Comparison of ENCODE assay signal across 13 cellular contexts in genomic region chr10:88110355-88110754, GRCh38.
DNase-seq lines count a peak whose midpoint lies in the region; ATAC-seq, FAIRE-seq and TF ChIP-seq lines count a peak whose summit lies in the region.
"Had no signal": no experiment of that assay in that cellular context is flagged by ENCODE, and none has a peak within 500 bp of the region (broad histone marks: within the 10 kb centered on the region; RNA-seq: fewer than 3 reads in every experiment).

No MANE protein-coding gene starts in this region.

- no peak for TF ChIP-seq RAD21 in HepG2 (CRISPR knock-in tag; IDR thresholded peaks at IDR 0.05)

- H3K36me3 ChIP-seq in adipocyte (ENCODE audit: control insufficient read depth, insufficient read depth, low read length, severe bottlenecking) (no peaks in the 10 kb centered on the region), HepG2 (replicated peaks in 1 of 2; ENCODE audit: control insufficient read depth in 1 of 2, insufficient read depth in 2 of 2, low read length in 2 of 2) (no peaks in the 10 kb centered on the region), spleen (no peaks in the 10 kb centered on the region), HAP-1 (replicated peaks) (no peaks in the 10 kb centered on the region)

- no peak overlapping the region for H3K4me2 ChIP-seq in HepG2 (ENCODE audit: low read depth, low read length)

- no peak for FAIRE-seq in HepG2 (lab: Jason Lieb, UNC)

- H3K27me3 ChIP-seq in adipocyte (replicated peaks; ENCODE audit: control insufficient read depth, insufficient read depth, low read length), result no peaks in the 10 kb centered on the region
- H3K27me3 ChIP-seq in HepG2 (ENCODE audit: control insufficient read depth in 1 of 2, insufficient read depth in 2 of 2, low read length in 2 of 2), result no peaks in the 10 kb centered on the region; a peak in 1 of 5 replicates
- H3K27me3 ChIP-seq in spleen (replicated peaks in 1 of 7), result no peaks in the 10 kb centered on the region
- H3K27me3 ChIP-seq in HAP-1 (ENCODE audit: low read depth), result no peaks in the 10 kb centered on the region

- TF ChIP-seq POLR2A in HepG2 (IDR thresholded peaks at IDR 0.05; ENCODE audit: insufficient read depth in 1 of 2, low read depth in 2 of 2, low read length in 2 of 2) (no peak), spleen (IDR thresholded peaks at IDR 0.05) (no peak)

- no peak for TF ChIP-seq EP300 in HepG2 (IDR thresholded peaks at IDR 0.05; ENCODE audit: low read depth in 2 of 2, low read length in 2 of 2)
- TF ChIP-seq EP300 in HepG2 (CRISPR knock-in tag; IDR thresholded peaks at IDR 0.05; ENCODE audit: borderline replicate concordance), result no peak

- H3K27ac ChIP-seq in HepG2 (ENCODE audit: extremely low read length, insufficient read depth, low read length), result no peak overlapping the region
- peak overlapping the region in 3 of 8 donors; percentile 38 to 77 (median 55) for H3K27ac ChIP-seq in spleen

- intact Hi-C loops in HepG2 (cut with micrococcal nuclease; ENCODE audit: unreplicated experiment), result loop anchor here (10.0 kb wide), 3 partner anchors 136 to 444 kb away; no protein-coding TSS in a partner anchor
- intact Hi-C loops in spleen (cut with DNase I; ENCODE audit: low total_unique reads), result loop anchor here (5.0 kb wide), 1 partner anchor 248 kb away; the partner anchor contains the start of genes KLLN and PTEN

- H3K4me1 ChIP-seq in adipocyte (ENCODE audit: control insufficient read depth, insufficient read depth, low read length) (peaks cover 21% of the 10 kb centered on the region), HepG2 (ENCODE audit: insufficient read depth, low read length) (0 out of 2 replicates have a peak, but pooled peaks cover 5% of the 10 kb centered on the region), spleen (peaks cover 23 to 92% (median 68%) of the 10 kb centered on the region in 6 donors), HAP-1 (no peaks in the 10 kb centered on the region; the same call in 1 of the 2 replicates)

- no peak overlapping the region for H2AFZ ChIP-seq in HepG2 (ENCODE audit: low read length)

- POLR2A ChIA-PET in HepG2 (lab: Yijun Ruan, JAX), result no interaction called here

- H3K9ac ChIP-seq in adipocyte (ENCODE audit: low read length) (no peak overlapping the region), HepG2 (ENCODE audit: insufficient read depth, low read depth, low read length) (no peak overlapping the region)

- ATAC-seq in HepG2, result no peak
- ATAC-seq in HG03439 (IDR thresholded peaks at IDR 0.05; ENCODE audit: unreplicated experiment), result no peak
- ATAC-seq in GM18517 (IDR thresholded peaks at IDR 0.05; ENCODE audit: unreplicated experiment), result no peak
- ATAC-seq: sciatic nerve had no signal

- H3K4me3 ChIP-seq in AG10803 (ENCODE audit: low read length) (no peak overlapping the region), adipocyte (ENCODE audit: low read length) (no peak overlapping the region), HepG2 (replicated peaks in 1 of 3; ENCODE audit: insufficient read depth in 1 of 3, low read depth in 2 of 3, low read length in 3 of 3) (no peak overlapping the region), spleen (no peak overlapping the region), HAP-1 (no peak overlapping the region)
- H3K4me3 ChIP-seq: lung had no signal

- BruUV-seq in HepG2 (replicated peaks; lab: Mats Ljungman, UMichigan), result no TSS peak

- CTCF ChIA-PET in HepG2 (lab: Yijun Ruan, JAX; ENCODE audit: low intra/inter-chr PET ratio, low total read pairs), result no interaction called here

- in situ Hi-C loops in HepG2 (cut with HindIII; ENCODE audit: extremely low pct_ligation_motif_present, low pct_unique_long_range_greater_than_20kb), result loop anchor here (5.0 to 25.0 kb wide), 2 partner anchors 248 to 448 kb away; partner anchors contain the start of genes KLLN, PAPSS2 and PTEN
- in situ Hi-C loops in HAP-1 (cut with MboI; ENCODE audit: low sequenced_read_pairs), result no loop called here

- H3K79me2 ChIP-seq in HepG2 (ENCODE audit: insufficient read depth, low read length), result no peaks in the 10 kb centered on the region

- peak; percentile 59 for DNase-seq in AG10803 (ENCODE audit: low read depth)
- peak; percentile 35 for DNase-seq in HS-27A (ENCODE audit: low read depth)
- DNase-seq in adipocyte (ENCODE audit: low read depth), result peak; percentile 47
- DNase-seq in HepG2 (ENCODE audit: low spot score), result no peak
- DNase-seq in spleen, result no peak
- no peak for DNase-seq in HAP-1 (ENCODE audit: low spot score in 2 of 2)
- DNase-seq: activated naive CD4-positive, alpha-beta T cell treated with Interleukin-2 at 50 U/mL for 16 hours; CD4-positive, CD25-positive, alpha-beta regulatory T cell; NCI-H748 treated with DMSO at 0.1 percent for 48 hours had no signal

- TF ChIP-seq CTCF in AG10803 (conservative IDR thresholded peaks at IDR 0.05; ENCODE audit: low read length) (no peak), HepG2 (CRISPR knock-in tag; IDR thresholded peaks at IDR 0.05) (no peak), spleen (IDR thresholded peaks at IDR 0.05 in 8 of 11, conservative IDR thresholded peaks at IDR 0.05 in 3 of 11) (no peak)

- H3K9me3 ChIP-seq in adipocyte (ENCODE audit: control insufficient read depth, low read length), result no peaks in the 10 kb centered on the region
- H3K9me3 ChIP-seq in HepG2 (ENCODE audit: low read length), result no peaks in the 10 kb centered on the region
- no peaks in the 10 kb centered on the region for H3K9me3 ChIP-seq in spleen
- no peaks in the 10 kb centered on the region for H3K9me3 ChIP-seq in HAP-1

- no peaks in the 10 kb centered on the region for H4K20me1 ChIP-seq in HepG2 (ENCODE audit: insufficient read depth, low read length)

TF ChIP-seq in HepG2, 621 proteins besides CTCF, POLR2A, EP300 and RAD21:
- TF ChIP-seq ZNF549 (CRISPR knock-in tag; IDR thresholded peaks at IDR 0.05) (no peak), FOSL2 (CRISPR knock-in tag; IDR thresholded peaks at IDR 0.05) (peak; percentile 38; the same call in 1 of the 2 replicates)

Comparison
In these comparisons a context has a peak if more than half of its experiments do, and no peak if none do; other contexts are left out.
1. DNase-seq: peak in AG10803 (single experiment), HS-27A (single experiment) and adipocyte (single experiment); none in HepG2 (single experiment), spleen (single experiment) and HAP-1 (0 of 2).